Comparison of ENCODE assay signal across 8 cellular contexts in genomic region chr6:73580247-73581149, GRCh38.
DNase-seq lines count a peak whose midpoint lies in the region; ATAC-seq, FAIRE-seq and TF ChIP-seq lines count a peak whose summit lies in the region.

No MANE protein-coding gene starts in this region.

- TF ChIP-seq CTCF in GM12865 (IDR thresholded peaks at IDR 0.05; ENCODE audit: insufficient read depth, low read depth, low read length, missing control alignments), result peak; percentile 46

- peak overlapping the region; percentile 46 for H3K4me3 ChIP-seq in GM12865 (ENCODE audit: low read depth, low read length)

- DNase-seq in GM12865 (ENCODE audit: low read depth), result peak; percentile 85
- peak; percentile 97 for DNase-seq in NCI-H226
- peak; percentile 87 for DNase-seq in activated CD8-positive, alpha-beta memory T cell treated with anti-CD3 and anti-CD28 coated beads for 24 hours
- peak; percentile 89 for DNase-seq in midbrain (lab: John Stamatoyannopoulos, UW)
- peak; percentile 50 to 62 for DNase-seq in stimulated activated CD8-positive, alpha-beta memory T cell treated with anti-CD3 and anti-CD28 coated beads, Interleukin-15, amount 100 ng/mL, for 4 hours (ENCODE audit: low read depth in 2 of 2)
- no peak for DNase-seq in NCI-H187 (lab: John Stamatoyannopoulos, UW)

- FAIRE-seq in endometrium (lab: Jason Lieb, UNC), result peak; percentile 78

- peak; percentile 74 for ATAC-seq in HG02588 (IDR thresholded peaks at IDR 0.05; ENCODE audit: unreplicated experiment)

Comparison
In these comparisons a context has a peak if more than half of its experiments do, and no peak if none do; other contexts are left out.
1. DNase-seq: peak in GM12865 (single experiment), NCI-H226 (single experiment), activated CD8-positive, alpha-beta memory T cell treated with anti-CD3 and anti-CD28 coated beads for 24 hours (single experiment), midbrain (single experiment) and stimulated activated CD8-positive, alpha-beta memory T cell treated with anti-CD3 and anti-CD28 coated beads, Interleukin-15, amount 100 ng/mL, for 4 hours (2 of 2); none in NCI-H187 (0 of 2).